Comparison of ENCODE assay signal across 18 cellular contexts in the genomic region with DNA sequence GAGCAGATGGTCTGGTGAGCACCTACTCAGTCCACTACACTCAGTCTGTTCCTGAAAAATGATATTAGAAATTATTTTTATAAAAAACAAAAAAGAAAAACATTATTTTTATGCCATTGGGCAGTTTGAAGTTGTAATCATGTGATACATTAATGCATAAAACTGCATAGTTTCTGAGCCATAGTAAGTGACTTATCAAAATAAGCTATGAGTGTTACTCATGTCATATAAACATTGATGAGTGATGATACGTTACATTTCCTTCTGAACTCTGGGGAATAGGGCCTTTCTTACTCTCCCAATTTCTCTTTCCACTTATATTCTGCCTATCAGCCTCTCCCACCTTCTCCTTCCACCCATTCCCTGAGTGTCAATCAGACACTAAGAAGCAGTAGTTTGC. TPM values are rescaled to one million over a fixed set of nuclear protein-coding genes. Genes with fewer than 3 reads are reported as not detected.
DNase-seq lines count a peak whose midpoint lies in the region; ATAC-seq, FAIRE-seq and TF ChIP-seq lines count a peak whose summit lies in the region.
"Had no signal": no experiment of that assay in that cellular context is flagged by ENCODE, and none has a peak within 500 bp of the region (broad histone marks: within the 10 kb centered on the region; RNA-seq: fewer than 3 reads in every experiment).

No MANE protein-coding gene starts in this region.

- H3K27me3 Mint-ChIP-seq in stimulated activated memory B cell treated with anti-CD40 and anti-IgM and Interleukin-4, amounts not matched to agents 10 μg/mL and 1 μg/mL and 100 μg/mL, for 72 hours: no peaks in the 10 kb centered on the region
- H3K27me3 Mint-ChIP-seq: CD4-positive, alpha-beta memory T cell had no signal

- TF ChIP-seq CTCF in fibroblast of lung (conservative IDR thresholded peaks at IDR 0.05 in 1 of 2, IDR thresholded peaks at IDR 0.05 in 1 of 2; ENCODE audit: low read depth in 1 of 2, low read length in 2 of 2) (no peak), osteoblast (IDR thresholded peaks at IDR 0.05; ENCODE audit: extremely low read depth, low read depth, low read length) (no peak)

- H3K27ac ChIP-seq in fibroblast of lung (ENCODE audit: insufficient read depth, low read length): peak overlapping the region; percentile 17
- peak overlapping the region; percentile 3 for H3K27ac ChIP-seq in osteoblast (ENCODE audit: low read depth, low read length)
- H3K27ac ChIP-seq: 22Rv1, A549, BLaER1 had no signal

- H3K4me3 ChIP-seq in fibroblast of lung (replicated peaks in 1 of 4; ENCODE audit: control extremely low read depth in 1 of 4, insufficient read depth in 1 of 4, low read depth in 3 of 4, low read length in 4 of 4): no peak overlapping the region
- H3K4me3 ChIP-seq in osteoblast (ENCODE audit: insufficient read depth, low read length): no peak overlapping the region
- H3K4me3 ChIP-seq: A549, BLaER1 had no signal

- H3K27ac Mint-ChIP-seq in stimulated activated memory B cell treated with anti-CD40 and anti-IgM and Interleukin-4, amounts not matched to agents 10 μg/mL and 1 μg/mL and 100 μg/mL, for 72 hours: no peak overlapping the region
- H3K27ac Mint-ChIP-seq: CD14-positive monocyte had no signal

- H3K79me2 ChIP-seq in fibroblast of lung (ENCODE audit: control insufficient read depth, insufficient read depth, low read length) (peaks cover 5% of the 10 kb centered on the region), osteoblast (ENCODE audit: insufficient read depth, low read length) (peaks cover 48% of the 10 kb centered on the region)

- DNase-seq in EH (ENCODE audit: low read depth): peak; percentile 4
- DNase-seq in HTR-8/SVneo (ENCODE audit: insufficient read length, low spot score): no peak
- no peak for DNase-seq in fibroblast of lung (ENCODE audit: low read depth in 2 of 2)
- no peak for DNase-seq in osteoblast (ENCODE audit: insufficient read length, low spot score, missing footprints)
- DNase-seq in stimulated activated CD4-positive, alpha-beta T cell treated with anti-CD3 and anti-CD28 coated beads, Interleukin-1b, Interleukin-23, amount 100 ng/mL, for 48 hours: no peak
- no peak for DNase-seq in AML-193 (lab: John Stamatoyannopoulos, UW)
- DNase-seq: CD4-positive, alpha-beta memory T cell; DMS79 treated with DMSO at 0.1 percent for 48 hours; EL; GOT3; H7 had no signal

- no peak overlapping the region for H3K9ac ChIP-seq in fibroblast of lung (ENCODE audit: insufficient read depth, low read length)
- H3K9ac ChIP-seq: BLaER1 had no signal

- H3K4me3 Mint-ChIP-seq in stimulated activated memory B cell treated with anti-CD40 and anti-IgM and Interleukin-4, amounts not matched to agents 10 μg/mL and 1 μg/mL and 100 μg/mL, for 72 hours: no peak overlapping the region
- H3K4me3 Mint-ChIP-seq: CD14-positive monocyte; CD4-positive, alpha-beta memory T cell had no signal

- H3K27me3 ChIP-seq in fibroblast of lung (ENCODE audit: control insufficient read depth, insufficient read depth, low read length) (no peaks in the 10 kb centered on the region), osteoblast (ENCODE audit: insufficient read depth, low read length) (no peaks in the 10 kb centered on the region)
- H3K27me3 ChIP-seq: BLaER1 had no signal

- FAIRE-seq in HTR-8/SVneo (lab: Jason Lieb, UNC): peak; percentile 94
- FAIRE-seq: G401.6, GM12891 had no signal

- H3K4me1 ChIP-seq in fibroblast of lung (ENCODE audit: control insufficient read depth, extremely low read depth, insufficient read depth, low read length) (peaks cover 2% of the 10 kb centered on the region), osteoblast (ENCODE audit: insufficient read depth, low read length) (peaks cover 6% of the 10 kb centered on the region)
- H3K4me1 ChIP-seq: A549, BLaER1 had no signal

- peaks cover 21% of the 10 kb centered on the region for H3K4me1 Mint-ChIP-seq in stimulated activated memory B cell treated with anti-CD40 and anti-IgM and Interleukin-4, amounts not matched to agents 10 μg/mL and 1 μg/mL and 100 μg/mL, for 72 hours
- H3K4me1 Mint-ChIP-seq: CD14-positive monocyte had no signal

- H2AFZ ChIP-seq in fibroblast of lung (ENCODE audit: low read length) (no peak overlapping the region), osteoblast (ENCODE audit: low read length) (no peak overlapping the region)

- no peak overlapping the region for H3K4me2 ChIP-seq in fibroblast of lung (ENCODE audit: extremely low read depth, insufficient read depth, low read length)
- no peak overlapping the region for H3K4me2 ChIP-seq in osteoblast (ENCODE audit: insufficient read depth, low read length)
- H3K4me2 ChIP-seq: A549, BLaER1 had no signal

- ATAC-seq in stimulated activated memory B cell treated with anti-CD40 and anti-IgM and Interleukin-4, amounts not matched to agents 10 μg/mL and 1 μg/mL and 100 μg/mL, for 72 hours: no peak
- ATAC-seq: A549 had no signal

- H3K36me3 ChIP-seq in fibroblast of lung (ENCODE audit: control insufficient read depth, insufficient read depth, low read length): peaks cover 27% of the 10 kb centered on the region
- H3K36me3 ChIP-seq in osteoblast (ENCODE audit: insufficient read depth, low read length): peaks cover 75% of the 10 kb centered on the region

- H4K20me1 ChIP-seq in fibroblast of lung (ENCODE audit: control insufficient read depth, extremely low read depth, insufficient read depth, low read length) (no peaks in the 10 kb centered on the region), osteoblast (ENCODE audit: insufficient read depth, low read length) (no peaks in the 10 kb centered on the region)

- peaks cover 90% of the 10 kb centered on the region for H3K36me3 Mint-ChIP-seq in stimulated activated memory B cell treated with anti-CD40 and anti-IgM and Interleukin-4, amounts not matched to agents 10 μg/mL and 1 μg/mL and 100 μg/mL, for 72 hours

- H3K9me3 ChIP-seq in fibroblast of lung (ENCODE audit: control insufficient read depth, insufficient read depth, low read depth, low read length) (no peaks in the 10 kb centered on the region), osteoblast (ENCODE audit: low read depth, low read length) (peaks cover 9% of the 10 kb centered on the region)
- H3K9me3 ChIP-seq: BLaER1 had no signal

- no peaks in the 10 kb centered on the region for H3K9me3 Mint-ChIP-seq in stimulated activated memory B cell treated with anti-CD40 and anti-IgM and Interleukin-4, amounts not matched to agents 10 μg/mL and 1 μg/mL and 100 μg/mL, for 72 hours

RNA-seq across cellular contexts. Expression of a gene that starts 8.9 kb away (rescaled TPM):
- total RNA-seq in fibroblast of lung: 33.4 and 40.6 TPM in 2 replicates
- 5.6 and 8.1 TPM in 2 replicates for polyA plus RNA-seq in fibroblast of lung
- polyA plus RNA-seq in fibroblast of lung (2012): 1.5 and 2.9 TPM in 2 replicates
- 13.6 and 17.2 TPM in 2 replicates for polyA minus RNA-seq in fibroblast of lung (ENCODE audit: low replicate concordance)
- 32.1 and 34.0 TPM in 2 replicates for total RNA-seq in osteoblast

RNA-seq across cellular contexts. Expression of a gene that starts 18.5 kb away (rescaled TPM):
- 0.50 and 0.77 TPM in 2 replicates for total RNA-seq in fibroblast of lung
- polyA plus RNA-seq in fibroblast of lung: 0.59 and 1.4 TPM in 2 replicates
- 0.69 and 0.78 TPM in 2 replicates for polyA plus RNA-seq in fibroblast of lung (2012)
- polyA minus RNA-seq in fibroblast of lung (ENCODE audit: low replicate concordance): 1.0 TPM in 1 of 2 replicates, not detected in the other
- 0.29 and 1.4 TPM in 2 replicates for total RNA-seq in osteoblast

RNA-seq across cellular contexts. Expression of a gene that starts 31.0 kb away (rescaled TPM):
- total RNA-seq in fibroblast of lung (78.1 and 80.9 TPM in 2 replicates), osteoblast (101 and 115 TPM in 2 replicates)
- 7.2 and 13.1 TPM in 2 replicates for polyA plus RNA-seq in fibroblast of lung
- polyA plus RNA-seq in fibroblast of lung (2012): 0.78 and 1.2 TPM in 2 replicates
- 46.1 and 81.1 TPM in 2 replicates for polyA minus RNA-seq in fibroblast of lung (ENCODE audit: low replicate concordance)

RNA-seq across cellular contexts. Expression of a gene that starts 58.0 kb away (rescaled TPM):
- total RNA-seq in fibroblast of lung: 19.0 and 24.9 TPM in 2 replicates
- 5.8 and 7.7 TPM in 2 replicates for polyA plus RNA-seq in fibroblast of lung
- 6.1 and 6.4 TPM in 2 replicates for polyA plus RNA-seq in fibroblast of lung (2012)
- polyA minus RNA-seq in fibroblast of lung (ENCODE audit: low replicate concordance): 16.5 and 23.5 TPM in 2 replicates
- total RNA-seq in osteoblast: 26.5 and 32.9 TPM in 2 replicates
